ENCODE assay signal across 10 cellular contexts in the genomic region with DNA sequence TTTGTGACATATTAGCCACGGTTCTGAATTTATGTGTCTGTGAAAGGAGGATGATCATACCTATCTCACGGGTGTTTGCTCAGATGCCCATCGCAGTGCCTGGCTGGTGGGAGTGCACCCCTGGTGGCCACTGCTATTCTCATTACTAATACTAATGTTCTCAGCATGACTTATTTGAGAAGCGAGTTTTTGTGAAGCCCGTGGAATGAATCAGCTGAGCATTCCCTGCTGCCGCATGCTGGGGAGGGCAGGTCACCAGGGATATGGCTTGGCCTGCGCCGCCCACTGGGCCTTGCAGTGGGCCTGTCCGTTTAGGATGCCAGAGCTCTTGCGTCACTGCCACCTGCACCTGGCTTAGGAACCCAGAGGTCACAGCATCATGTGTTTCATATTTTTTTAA. TPM values are rescaled to one million over a fixed set of nuclear protein-coding genes. Genes with fewer than 3 reads are reported as not detected.
DNase-seq lines count a peak whose midpoint lies in the region; ATAC-seq, FAIRE-seq and TF ChIP-seq lines count a peak whose summit lies in the region.
"Had no signal": no experiment of that assay in that cellular context is flagged by ENCODE, and none has a peak within 500 bp of the region (broad histone marks: within the 10 kb centered on the region; RNA-seq: fewer than 3 reads in every experiment).

No MANE protein-coding gene starts in this region.

- DNase-seq in GM03348 (ENCODE audit: low spot score), result peak; percentile 52
- peak; percentile 15 for DNase-seq in PC-3
- no peak for DNase-seq in H1 (ENCODE audit: low read depth in 1 of 2, low spot score in 2 of 2)
- peak; percentile 62 to 84 for DNase-seq in psoas muscle
- DNase-seq in cerebellar nuclear complex (lab: John Stamatoyannopoulos, UW), result no peak
- DNase-seq in natural killer cell, result no peak
- no peak for DNase-seq in NCI-H748 (lab: John Stamatoyannopoulos, UW; ENCODE audit: unreplicated experiment)
- DNase-seq: NCI-H82, retina had no signal

- no peak overlapping the region for H2BK12ac ChIP-seq in H1 (ENCODE audit: low read depth, low read length)

- H4K91ac ChIP-seq in H1 (replicated peaks; ENCODE audit: insufficient read length, low read length), result no peak overlapping the region

- no peaks in the 10 kb centered on the region for H3K27me3 ChIP-seq in PC-3 (ENCODE audit: low read length)
- H3K27me3 ChIP-seq in H1 (replicated peaks in 1 of 4; ENCODE audit: control insufficient read depth in 3 of 4, extremely low read depth in 1 of 4, insufficient read depth in 3 of 4, low read length in 3 of 4), result no peaks in the 10 kb centered on the region
- H3K27me3 ChIP-seq in psoas muscle (ENCODE audit: insufficient read depth in 3 of 3, low read length in 2 of 3), result no peaks in the 10 kb centered on the region

- TF ChIP-seq EP300 in H1 (IDR thresholded peaks at IDR 0.05; ENCODE audit: borderline replicate concordance in 1 of 2, low read depth in 2 of 2, low read length in 2 of 2), result no peak

- H3K36me3 ChIP-seq in PC-3 (ENCODE audit: low read depth, low read length) (peaks cover 81% of the 10 kb centered on the region), H1 (ENCODE audit: control insufficient read depth in 2 of 4, insufficient read depth in 4 of 4, low read length in 3 of 4) (peaks cover 46 to 87% (median 80%) of the 10 kb centered on the region in 4 experiments), psoas muscle (ENCODE audit: insufficient read depth in 1 of 2, low read depth in 1 of 2) (peaks cover 22 to 100% of the 10 kb centered on the region in 2 donors)

- H3K79me1 ChIP-seq in H1 (ENCODE audit: low read depth, low read length), result no peaks in the 10 kb centered on the region; the same call in 1 of the 2 replicates

- no peaks in the 10 kb centered on the region for H3F3A ChIP-seq in PC-3 (ENCODE audit: low read length, unreplicated experiment)

- no peak overlapping the region for H3K27ac Mint-ChIP-seq in natural killer cell
- H3K27ac Mint-ChIP-seq: T-helper 2 cell treated with Interferon-gamma antibody and Interleukin-4, amounts not matched to agents 5 μg/mL and 100 μg/mL, for 36 hours had no signal

- H3K79me2 ChIP-seq in PC-3 (ENCODE audit: low read length) (no peaks in the 10 kb centered on the region), H1 (ENCODE audit: control insufficient read depth in 1 of 2, insufficient read depth in 2 of 2, low read length in 2 of 2) (no peaks in the 10 kb centered on the region)

- CTCF ChIA-PET in PC-3 (lab: Charles Lee) (no interaction called here), H1 (lab: Charles Lee; ENCODE audit: partially characterized antibody) (interaction anchor here (0.6 to 1.3 kb wide), 6 partner anchors 9 to 56 kb away, joined by 3 read pairs; no protein-coding TSS in a partner anchor)

- FAIRE-seq in H1 (lab: Jason Lieb, UNC), result no peak

- H3K9me3 ChIP-seq in PC-3 (ENCODE audit: low read length), result no peaks in the 10 kb centered on the region
- no peaks in the 10 kb centered on the region for H3K9me3 ChIP-seq in H1 (ENCODE audit: insufficient read depth in 2 of 2, low read depth in 1 of 2, low read length in 1 of 2)
- H3K9me3 ChIP-seq in psoas muscle, result no peaks in the 10 kb centered on the region

- H3K9me2 ChIP-seq in PC-3 (replicated peaks; ENCODE audit: low read length), result no peaks in the 10 kb centered on the region

- no peak overlapping the region for H3K4me3 ChIP-seq in PC-3 (ENCODE audit: low read length)
- no peak overlapping the region for H3K4me3 ChIP-seq in H1 (ENCODE audit: extremely low read depth in 1 of 4, insufficient read depth in 2 of 4, low read depth in 3 of 4, low read length in 4 of 4)
- no peak overlapping the region for H3K4me3 ChIP-seq in psoas muscle

- H2BK120ac ChIP-seq in H1 (replicated peaks; ENCODE audit: low read depth, low read length), result no peak overlapping the region

- H3K9ac ChIP-seq in PC-3 (ENCODE audit: low read length) (no peak overlapping the region), H1 (replicated peaks in 1 of 4; ENCODE audit: extremely low read depth in 1 of 4, low read depth in 3 of 4, low read length in 3 of 4) (no peak overlapping the region)

- no peak overlapping the region for H3K18ac ChIP-seq in H1 (ENCODE audit: extremely low read depth, low read length)

- 94% methylated on average over 10 of the region's 10 CpGs; no CpG with 5 or more reads in 1 of the 2 experiments for WGBS in H1 (ENCODE audit: extremely low coverage in 1 of 2, insufficient coverage in 1 of 2, insufficient read length in 1 of 2, insufficient replicate concordance in 2 of 2, low coverage in 1 of 2, low lambda C conversion rate in 2 of 2, missing lambda C conversion rate in 1 of 2), 2 experiments
- 63 to 72% (median 68%) methylated on average over 10 of the region's 10 CpGs for WGBS in psoas muscle, 3 donors

- TF ChIP-seq CTCF in PC-3 (conservative IDR thresholded peaks at IDR 0.05; ENCODE audit: low read depth, low read length) (peak; percentile 54; the same call in 1 of the 2 replicates), H1 (IDR thresholded peaks at IDR 0.05; ENCODE audit: control extremely low read depth in 1 of 3, insufficient read depth in 1 of 3, low read depth in 1 of 3, low read length in 3 of 3) (peak in 2 of 3 experiments; percentile 9 to 26; a peak in 3 of 4 replicates), psoas muscle (IDR thresholded peaks at IDR 0.05) (no peak), natural killer cell (IDR thresholded peaks at IDR 0.05) (no peak)

- H3K4me3 Mint-ChIP-seq in natural killer cell, result no peak overlapping the region
- H3K4me3 Mint-ChIP-seq: T-helper 2 cell treated with Interferon-gamma antibody and Interleukin-4, amounts not matched to agents 5 μg/mL and 100 μg/mL, for 36 hours had no signal

- H2BK20ac ChIP-seq in H1 (ENCODE audit: low read length), result no peak overlapping the region

- H3K4ac ChIP-seq in H1 (replicated peaks; ENCODE audit: insufficient read length, low read depth, low read length), result no peak overlapping the region

- ATAC-seq in PC-3, result peak; percentile 55; the same call in 1 of the 2 replicates
- peak; percentile 40 to 81 (median 64) for ATAC-seq in psoas muscle
- no peak for ATAC-seq in natural killer cell

- no peak overlapping the region for H3K27ac ChIP-seq in PC-3 (ENCODE audit: low read length)
- H3K27ac ChIP-seq in H1 (ENCODE audit: low read depth, low read length), result no peak overlapping the region
- no peak overlapping the region for H3K27ac ChIP-seq in psoas muscle

- no peak overlapping the region for H4K8ac ChIP-seq in H1 (ENCODE audit: extremely low read depth, insufficient read depth, low read length)

- no peak overlapping the region for H3K23ac ChIP-seq in H1 (ENCODE audit: insufficient read length)

- peaks cover 4 to 8% of the 10 kb centered on the region in 2 donors for H3K4me1 Mint-ChIP-seq in natural killer cell

- H2BK15ac ChIP-seq in H1 (ENCODE audit: low read length), result no peak overlapping the region

- H4K20me1 ChIP-seq in PC-3 (ENCODE audit: low read length), result no peaks in the 10 kb centered on the region
- H4K20me1 ChIP-seq in H1 (replicated peaks in 1 of 2; ENCODE audit: control insufficient read depth in 1 of 2, insufficient read depth in 2 of 2, low read length in 2 of 2), result peaks cover 5 to 27% of the 10 kb centered on the region in 2 experiments

- H3K4me2 ChIP-seq in PC-3 (ENCODE audit: low read length) (no peak overlapping the region), H1 (ENCODE audit: insufficient read depth in 1 of 2, low read depth in 2 of 2, low read length in 2 of 2) (no peak overlapping the region)

- no peak for TF ChIP-seq POLR2A in H1 (IDR thresholded peaks at IDR 0.05; ENCODE audit: control extremely low read depth in 1 of 2, low read depth in 2 of 2, low read length in 2 of 2)

- intact Hi-C loops in PC-3 (cut with micrococcal nuclease), result no loop called here
- intact Hi-C loops in psoas muscle (cut with DNase I), result no loop called here
- intact Hi-C loops in natural killer cell (cut with micrococcal nuclease), result no loop called here

- H3K27me3 Mint-ChIP-seq in natural killer cell (ENCODE audit: low read depth in 2 of 2), result peaks cover 73 to 81% of the 10 kb centered on the region in 2 donors

- no peaks in the 10 kb centered on the region for H3K36me3 Mint-ChIP-seq in natural killer cell

- no TSS peak for BruUV-seq in PC-3 (replicated peaks; lab: Mats Ljungman, UMichigan)

- H2BK5ac ChIP-seq in H1 (ENCODE audit: low read depth, low read length), result no peak overlapping the region

- H3K4me1 ChIP-seq in PC-3 (ENCODE audit: insufficient read depth, low read length) (no peaks in the 10 kb centered on the region), H1 (replicated peaks in 1 of 4; ENCODE audit: control insufficient read depth in 3 of 4, insufficient read depth in 4 of 4, low read length in 3 of 4) (no peaks in the 10 kb centered on the region), psoas muscle (no peaks in the 10 kb centered on the region)

- no peak overlapping the region for H2AK5ac ChIP-seq in H1 (ENCODE audit: low read depth, low read length)

- H3K14ac ChIP-seq in H1 (ENCODE audit: insufficient read length), result no peak overlapping the region

- no peak overlapping the region for H4K5ac ChIP-seq in H1 (ENCODE audit: insufficient read length, low read depth, low read length)

- H3K9me3 Mint-ChIP-seq in natural killer cell, result no peaks in the 10 kb centered on the region
- H3K9me3 Mint-ChIP-seq: T-helper 2 cell treated with Interferon-gamma antibody and Interleukin-4, amounts not matched to agents 5 μg/mL and 100 μg/mL, for 36 hours had no signal

- H3K23me2 ChIP-seq in H1 (ENCODE audit: low read depth, low read length), result no peaks in the 10 kb centered on the region

- no peak; a peak in 1 of 4 replicates for TF ChIP-seq RAD21 in H1 (IDR thresholded peaks at IDR 0.05 in 1 of 2, conservative IDR thresholded peaks at IDR 0.05 in 1 of 2; ENCODE audit: low read depth in 2 of 2, low read length in 2 of 2)

- POLR2A ChIA-PET in PC-3 (lab: Charles Lee; ENCODE audit: unreplicated experiment), result no interaction called here
- POLR2A ChIA-PET in H1 (lab: Charles Lee; ENCODE audit: partially characterized antibody), result interaction anchor here (1.0 to 1.3 kb wide), 3 partner anchors 9 to 11 kb away, joined by 3 read pairs; no protein-coding TSS in a partner anchor

- no peak overlapping the region for H3K56ac ChIP-seq in H1 (replicated peaks; ENCODE audit: insufficient read length, low read depth, low read length)

- no peak overlapping the region for H2AFZ ChIP-seq in PC-3 (ENCODE audit: low read length)
- no peak overlapping the region for H2AFZ ChIP-seq in H1 (ENCODE audit: low read length)

RNA-seq across cellular contexts. Expression of a gene that starts 16.8 kb away (rescaled TPM):
- 244 and 262 TPM in 2 replicates for total RNA-seq in PC-3 (2014; rRNA removed)
- 207 and 216 TPM in 2 replicates for total RNA-seq in H1 (2021; fragmentation: NEBNext Ultra II Directional; extraction: Animal tissue kit (Norgen Biotek cat#: 25700))
- 84.6 and 125 TPM in 2 replicates for polyA plus RNA-seq in H1 (2011; rRNA removed)
- 128 TPM for polyA plus RNA-seq in H1 (2011; cell fraction: cytosol; rRNA removed)
- polyA plus RNA-seq in H1 (2011; cell fraction: nucleus; rRNA removed), result 425 TPM
- 187 to 200 TPM (median 193 TPM) in 4 replicates for polyA plus RNA-seq in H1 (2012, experiment 1 of 2)
- 30.1 TPM for polyA plus RNA-seq in H1 (2012, experiment 2 of 2)
- polyA plus RNA-seq in H1 (2013, experiment 1 of 2), result 117 TPM
- polyA plus RNA-seq in H1 (2013, experiment 2 of 2), result 107 TPM
- 145 and 156 TPM in 2 replicates for polyA minus RNA-seq in H1 (2011; rRNA and poly(A)+ RNA removed)
- polyA minus RNA-seq in H1 (2011; cell fraction: cytosol; rRNA and poly(A)+ RNA removed), result 92.5 TPM
- polyA minus RNA-seq in H1 (2011; cell fraction: nucleus; rRNA and poly(A)+ RNA removed), result 161 TPM
- total RNA-seq in psoas muscle, result 100 to 1,000 TPM in 2 of 4 donors, 10 to 100 TPM in 2; 60.0 to 117 (median 91.2) TPM
- polyA plus RNA-seq in psoas muscle, result 10 to 100 TPM; 44.1 to 91.2 (median 88.4) TPM
- 1 to 10 TPM in 2 of 3 donors, under 1 TPM in 1; 0.59 to 5.8 (median 1.8) TPM for total RNA-seq in natural killer cell

Comparison
In these comparisons a context has a peak if more than half of its experiments do, and no peak if none do; other contexts are left out.
1. DNase-seq: peak in GM03348 (single experiment), PC-3 (single experiment) and psoas muscle (2 of 2); none in H1 (0 of 2), cerebellar nuclear complex (0 of 2), natural killer cell (single experiment) and NCI-H748 (single experiment).
2. ATAC-seq: peak in PC-3 (single experiment) and psoas muscle (4 of 4); none in natural killer cell (0 of 3).
3. CTCF ChIP-seq: peak in PC-3 (single experiment) and H1 (2 of 3); none in psoas muscle (single experiment) and natural killer cell (single experiment).
4. RNA of a gene that starts 16.8 kb away (total RNA-seq): 244 to 262 TPM in PC-3, 207 to 216 TPM in H1 and 60.0 to 117 TPM in psoas muscle; 0.59 to 5.8 TPM in natural killer cell; every median in the first group is over 4 times any median in the second.